30 cellular contexts compared by ENCODE assay signal in the genomic region with DNA sequence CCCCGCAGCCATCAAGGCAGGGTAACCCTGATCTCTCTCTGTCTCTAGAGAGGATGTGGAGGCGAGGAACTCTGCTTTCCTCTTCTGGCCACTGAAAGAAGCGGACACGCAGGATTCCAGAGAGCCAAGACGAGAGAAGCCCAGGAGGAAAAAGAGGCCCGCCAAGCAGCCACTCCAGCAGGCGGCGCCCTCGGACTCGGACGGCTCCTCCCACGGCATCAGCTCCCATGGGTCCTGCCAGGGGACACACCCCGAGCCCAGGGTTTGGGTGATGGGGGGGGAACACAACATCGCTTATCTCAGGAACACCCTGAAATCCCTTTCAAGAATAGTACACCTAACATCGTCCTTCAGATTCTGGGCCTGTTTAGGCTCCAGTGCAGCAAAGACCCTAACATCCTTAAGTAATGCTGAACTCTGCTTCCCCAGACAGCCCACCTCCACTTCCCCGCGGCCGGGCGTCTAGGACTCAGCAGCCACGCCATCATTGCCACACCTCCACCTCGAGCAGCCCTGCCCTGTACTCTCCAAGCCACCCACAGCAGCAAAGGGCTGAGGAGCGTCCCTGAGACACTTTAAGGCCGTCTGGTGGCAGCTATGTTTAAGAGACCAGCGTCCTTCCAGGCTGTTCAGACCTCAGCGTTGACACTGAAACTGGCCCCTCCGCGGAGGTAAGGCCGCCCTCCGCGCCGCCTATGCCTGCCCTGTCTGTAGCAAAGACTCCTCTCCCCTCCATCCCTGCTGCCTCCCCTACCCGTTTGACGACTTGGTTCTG. TPM values are rescaled to one million over a fixed set of nuclear protein-coding genes. Genes with fewer than 3 reads are reported as not detected.
A peak's percentile ranks its signal among the peaks of the same experiment; 100 is the strongest.
DNase-seq lines count a peak whose midpoint lies in the region; ATAC-seq, FAIRE-seq and TF ChIP-seq lines count a peak whose summit lies in the region.
"Had no signal": no experiment of that assay in that cellular context is flagged by ENCODE, and none has a peak within 500 bp of the region (broad histone marks: within the 10 kb centered on the region; RNA-seq: fewer than 3 reads in every experiment).

No MANE protein-coding gene starts in this region.

- no peak overlapping the region for H3K27ac ChIP-seq in MM.1S (ENCODE audit: low read length)
- no peak overlapping the region for H3K27ac ChIP-seq in brain microvascular endothelial cell
- no peak overlapping the region for H3K27ac ChIP-seq in neuronal stem cell (replicated peaks; ENCODE audit: low read length)
- H3K27ac ChIP-seq in pancreas = no peak overlapping the region
- H3K27ac ChIP-seq: C4-2B, GM23248, transverse colon had no signal

- no peak overlapping the region for H4K8ac ChIP-seq in neuronal stem cell (ENCODE audit: low read depth, low read length)

- H3K36me3 ChIP-seq in MM.1S (replicated peaks; ENCODE audit: insufficient read depth, low read length) (no peaks in the 10 kb centered on the region), brain microvascular endothelial cell (replicated peaks) (no peaks in the 10 kb centered on the region), neuronal stem cell (replicated peaks in 1 of 2; ENCODE audit: control insufficient read depth in 2 of 2, insufficient read depth in 2 of 2, low read length in 2 of 2) (no peaks in the 10 kb centered on the region), pancreas (no peaks in the 10 kb centered on the region)
- H3K36me3 ChIP-seq: transverse colon had no signal

- H2BK120ac ChIP-seq in neuronal stem cell (ENCODE audit: low read depth, low read length) = no peak overlapping the region

- intact Hi-C loops in pancreas (cut with DNase I) = no loop called here

- H3K23ac ChIP-seq in neuronal stem cell (ENCODE audit: low read depth, low read length, poor library complexity) = no peak overlapping the region

- no peaks in the 10 kb centered on the region for H3K79me1 ChIP-seq in neuronal stem cell (ENCODE audit: low read depth, low read length)

- H3K9me2 ChIP-seq in MM.1S (replicated peaks; ENCODE audit: insufficient read depth, low read length) = no peaks in the 10 kb centered on the region

- no peak for FAIRE-seq in pancreas (lab: Jason Lieb, UNC)
- FAIRE-seq: endometrium, GM12878, islet of Langerhans had no signal

- no peaks in the 10 kb centered on the region for H3K9me3 ChIP-seq in MM.1S (replicated peaks; ENCODE audit: insufficient read depth, low read length)
- H3K9me3 ChIP-seq in neuronal stem cell (replicated peaks in 1 of 2; ENCODE audit: control insufficient read depth in 2 of 2, insufficient read depth in 1 of 2, low read depth in 1 of 2, low read length in 2 of 2) = no peaks in the 10 kb centered on the region
- no peaks in the 10 kb centered on the region for H3K9me3 ChIP-seq in pancreas
- H3K9me3 ChIP-seq: transverse colon had no signal

- no peak overlapping the region for H3K14ac ChIP-seq in neuronal stem cell (ENCODE audit: low read length)

- ATAC-seq in pancreas = no peak
- ATAC-seq: activated naive CD4-positive, alpha-beta T cell treated with anti-CD3 and anti-CD28 coated beads, Interleukin-2, amount 50 U/mL, for 72 hours; GM12878; left ventricle myocardium superior had no signal

- WGBS in neuronal stem cell (ENCODE audit: extremely low coverage in 2 of 2, insufficient read length in 2 of 2, insufficient replicate concordance in 1 of 2), 2 donors = no CpG with 5 or more reads among the region's 33 CpGs
- 68 to 70% methylated on average over 33 of the region's 33 CpGs for WGBS in pancreas, 2 donors

- no peak overlapping the region for H3K9ac ChIP-seq in MM.1S (ENCODE audit: low read length)
- no peak overlapping the region for H3K9ac ChIP-seq in neuronal stem cell (ENCODE audit: low read depth, low read length, poor library complexity)
- H3K9ac ChIP-seq: GM23248 had no signal

- no peak overlapping the region for H4K91ac ChIP-seq in neuronal stem cell (ENCODE audit: low read depth, low read length, poor library complexity)

- H3K4me2 ChIP-seq in MM.1S (ENCODE audit: low read depth, low read length) (no peak overlapping the region), neuronal stem cell (ENCODE audit: insufficient read depth, low read length, poor library complexity, severe bottlenecking) (no peak overlapping the region)

- no peaks in the 10 kb centered on the region for H3K79me2 ChIP-seq in MM.1S (ENCODE audit: low read length)

- H2AFZ ChIP-seq in MM.1S (ENCODE audit: low read length) (no peak overlapping the region), neuronal stem cell (ENCODE audit: low read length) (no peak overlapping the region)
- H2AFZ ChIP-seq: GM23248 had no signal

- H2AK5ac ChIP-seq in neuronal stem cell (ENCODE audit: low read depth, low read length) = no peak overlapping the region

- peak; percentile 37 for TF ChIP-seq CTCF in GM12864 (IDR thresholded peaks at IDR 0.05; ENCODE audit: low read depth, low read length, missing control alignments)
- peak; percentile 25 for TF ChIP-seq CTCF in MM.1S (IDR thresholded peaks at IDR 0.05; ENCODE audit: low read length)
- peak; percentile 4 for TF ChIP-seq CTCF in brain microvascular endothelial cell (IDR thresholded peaks at IDR 0.05; ENCODE audit: low read depth, low read length, missing control alignments)
- no peak for TF ChIP-seq CTCF in pancreas (IDR thresholded peaks at IDR 0.05)

- no peak overlapping the region for H2BK5ac ChIP-seq in neuronal stem cell (ENCODE audit: low read length)

- peak overlapping the region; percentile 5 for H3K18ac ChIP-seq in neuronal stem cell (ENCODE audit: low read length)

- no peaks in the 10 kb centered on the region for H3F3A ChIP-seq in MM.1S (ENCODE audit: insufficient read depth, low read length)

- no peaks in the 10 kb centered on the region for H3K27me3 ChIP-seq in MM.1S (replicated peaks; ENCODE audit: insufficient read depth, low read length)
- H3K27me3 ChIP-seq in brain microvascular endothelial cell (replicated peaks) = no peaks in the 10 kb centered on the region
- H3K27me3 ChIP-seq in neuronal stem cell (ENCODE audit: control insufficient read depth in 3 of 3, insufficient read depth in 3 of 3, low read depth in 1 of 3, low read length in 3 of 3) = no peaks in the 10 kb centered on the region
- H3K27me3 ChIP-seq in pancreas = no peaks in the 10 kb centered on the region
- H3K27me3 ChIP-seq: transverse colon had no signal

- in situ Hi-C loops in brain microvascular endothelial cell (cut with HindIII; ENCODE audit: low pct_ligation_motif_present, low sequenced_read_pairs) = no loop called here

- H3K4me1 ChIP-seq in MM.1S (ENCODE audit: low read length) (no peaks in the 10 kb centered on the region), neuronal stem cell (ENCODE audit: control insufficient read depth in 2 of 2, insufficient read depth in 1 of 2, low read depth in 1 of 2, low read length in 2 of 2) (peaks cover 0 to 4% of the 10 kb centered on the region in 2 donors), pancreas (peaks cover 0 to 8% (median 0%) of the 10 kb centered on the region in 3 donors)

- no peak overlapping the region for H2BK15ac ChIP-seq in neuronal stem cell (ENCODE audit: low read length)

- no peak overlapping the region for H3K4ac ChIP-seq in neuronal stem cell (ENCODE audit: low read length)

- DNase-seq in GM12864 (ENCODE audit: low read depth) (no peak), MM.1S (no peak), brain microvascular endothelial cell (no peak), neuronal stem cell (ENCODE audit: low spot score) (no peak), pancreas (no peak), NCI-H2227 treated with DMSO at 0.1 percent for 48 hours (lab: John Stamatoyannopoulos, UW) (no peak)
- DNase-seq in activated effector memory CD4-positive, alpha-beta T cell treated with Interleukin-2 at 50 U/mL for 16 hours = no peak
- DNase-seq: activated CD4-positive, alpha-beta T cell treated with anti-CD3 and anti-CD28 coated beads, Interleukin-2, amount 50 U/mL, for 48 hours; activated CD4-positive, CD25-positive, alpha-beta regulatory T cell; aorta; caudate nucleus; DMS79; GM23248; hypothalamus; left ventricle myocardium superior; natural killer cell; NCI-H1048; NCI-H1694 treated with DMSO at 0.1 percent for 48 hours; NCI-H2171; NCI-H510A treated with DMSO at 0.1 percent for 48 hours; NK-92 treated with Interleukin-12 subunit alpha and Interleukin-12 subunit beta, amount 100 ng/mL, for 24 hours; transverse colon had no signal

- no peaks in the 10 kb centered on the region for H4K20me1 ChIP-seq in MM.1S (ENCODE audit: insufficient read depth, low read length)

- no peak overlapping the region for H2BK12ac ChIP-seq in neuronal stem cell (ENCODE audit: low read length)

- H3K4me3 ChIP-seq in GM12864 (ENCODE audit: low read depth, low read length) (no peak overlapping the region), MM.1S (ENCODE audit: low read length) (no peak overlapping the region), brain microvascular endothelial cell (ENCODE audit: low read depth, low read length) (no peak overlapping the region), neuronal stem cell (ENCODE audit: low read length in 2 of 2) (no peak overlapping the region), pancreas (no peak overlapping the region)
- H3K4me3 ChIP-seq: GM12878, GM23248, transverse colon had no signal

RNA-seq across cellular contexts. Expression of gene CNGA3, which starts 34.3 kb away (rescaled TPM):
- not detected for polyA plus RNA-seq in neuronal stem cell (2013, experiment 1 of 2)
- polyA plus RNA-seq in neuronal stem cell (2013, experiment 2 of 2) = not detected
- total RNA-seq in pancreas = under 1 TPM; 0.09 to 0.59 (median 0.25) TPM
- polyA plus RNA-seq in pancreas = 1 to 10 TPM in 1 of 2 donors, under 1 TPM in 1; 0.23 to 1.5 TPM
- total RNA-seq: activated naive CD4-positive, alpha-beta T cell treated with anti-CD3 and anti-CD28 coated beads, Interleukin-2, amount 50 U/mL, for 72 hours; activated T-helper 2 cell treated with anti-CD3 and anti-CD28 coated beads, Interferon-gamma antibody, Interleukin-2, Interleukin-4, amounts not matched to agents 10 μg/mL and 5 μg/mL and 100 μg/mL, durations not matched to agents 14 hours and 24 hours and 36 hours; aorta; GM12878; left ventricle myocardium superior; mesothelial cell of epicardium; natural killer cell; renal cortical epithelial cell had no signal
- polyA plus RNA-seq: aorta, GM12878 had no signal

Comparison
In these comparisons a context has a peak if more than half of its experiments do, and no peak if none do; other contexts are left out.
1. CTCF ChIP-seq: peak in GM12864 (single experiment), MM.1S (single experiment) and brain microvascular endothelial cell (single experiment); none in pancreas (0 of 4).